In the genomic region with DNA sequence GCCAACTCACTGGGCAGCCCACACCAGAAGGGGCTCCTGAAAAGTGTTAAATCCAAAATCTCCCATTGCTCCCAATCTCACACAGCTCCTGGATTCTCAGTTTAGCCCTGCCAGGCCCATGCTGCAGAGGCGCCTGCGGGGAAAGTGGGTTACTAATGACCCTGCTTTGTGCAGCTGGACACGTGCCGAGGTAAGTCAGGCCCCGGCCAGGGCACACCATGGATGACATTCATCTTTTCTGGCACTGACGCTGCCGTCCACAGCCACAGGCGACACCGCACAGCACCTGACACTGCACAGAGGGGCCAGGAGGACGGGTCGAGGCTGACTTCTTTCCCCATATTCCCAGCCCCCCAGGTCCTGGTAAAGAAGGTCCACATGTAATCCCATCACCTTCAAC, we compare ENCODE assay signal across 17 cellular contexts.
"Had no signal": no experiment of that assay in that cellular context is flagged by ENCODE, and none has a peak within 500 bp of the region (broad histone marks: within the 10 kb centered on the region; RNA-seq: fewer than 3 reads in every experiment).

No MANE protein-coding gene starts in this region.

- H3K4me3 Mint-ChIP-seq: natural killer cell treated with Interleukin-12 subunit alpha and Interleukin-12 subunit beta and Interleukin-15 and Interleukin-18, amount 100 ng/mL, for 72 hours; stimulated activated naive CD8-positive, alpha-beta T cell treated with anti-CD3 and anti-CD28 coated beads, Interleukin-15, Interleukin-2, amounts not matched to agents 100 ng/mL and 50 ng/mL, for 24 hours had no signal

- H3K9me3 ChIP-seq: tibial artery, upper lobe of right lung, vagina had no signal

- H3K27ac ChIP-seq: dorsolateral prefrontal cortex, tibial artery, upper lobe of right lung, vagina had no signal

- H3K27me3 Mint-ChIP-seq: natural killer cell treated with Interleukin-12 subunit alpha and Interleukin-12 subunit beta and Interleukin-15 and Interleukin-18, amount 100 ng/mL, for 72 hours; stimulated activated naive CD8-positive, alpha-beta T cell treated with anti-CD3 and anti-CD28 coated beads, Interleukin-15, Interleukin-2, amounts not matched to agents 100 ng/mL and 50 ng/mL, for 24 hours had no signal

- H3K4me3 ChIP-seq: dorsolateral prefrontal cortex, lung, tibial artery, upper lobe of right lung, vagina had no signal

- H3K36me3 Mint-ChIP-seq: natural killer cell treated with Interleukin-12 subunit alpha and Interleukin-12 subunit beta and Interleukin-15 and Interleukin-18, amount 100 ng/mL, for 72 hours had no signal

- FAIRE-seq: small intestine had no signal

- H3K27ac Mint-ChIP-seq: natural killer cell treated with Interleukin-12 subunit alpha and Interleukin-12 subunit beta and Interleukin-15 and Interleukin-18, amount 100 ng/mL, for 72 hours; stimulated activated naive CD8-positive, alpha-beta T cell treated with anti-CD3 and anti-CD28 coated beads, Interleukin-15, Interleukin-2, amounts not matched to agents 100 ng/mL and 50 ng/mL, for 24 hours had no signal

- DNase-seq: cortex of kidney; effector CD8-positive, alpha-beta T cell; foreskin melanocyte; head of caudate nucleus; hippocampal formation; kidney glomerular epithelial cell; mesenchymal stem cell; midbrain; small intestine; stimulated activated CD4-positive, alpha-beta T cell treated with anti-CD3 and anti-CD28 coated beads, Interleukin-12 subunit alpha, Interleukin-12 subunit beta, amount 100 ng/mL, for 4 hours; tibial artery; upper lobe of right lung had no signal

- H3K36me3 ChIP-seq: upper lobe of right lung, vagina had no signal

- H3K4me1 ChIP-seq: tibial artery, upper lobe of right lung, vagina had no signal

- H3K9me3 Mint-ChIP-seq: natural killer cell treated with Interleukin-12 subunit alpha and Interleukin-12 subunit beta and Interleukin-15 and Interleukin-18, amount 100 ng/mL, for 72 hours; stimulated activated naive CD8-positive, alpha-beta T cell treated with anti-CD3 and anti-CD28 coated beads, Interleukin-15, Interleukin-2, amounts not matched to agents 100 ng/mL and 50 ng/mL, for 24 hours had no signal

- ATAC-seq: natural killer cell treated with Interleukin-12 subunit alpha and Interleukin-12 subunit beta and Interleukin-15 and Interleukin-18, amount 100 ng/mL, for 72 hours; upper lobe of right lung had no signal

- H3K27me3 ChIP-seq: dorsolateral prefrontal cortex, tibial artery, upper lobe of right lung, vagina had no signal
